In the genomic region with DNA sequence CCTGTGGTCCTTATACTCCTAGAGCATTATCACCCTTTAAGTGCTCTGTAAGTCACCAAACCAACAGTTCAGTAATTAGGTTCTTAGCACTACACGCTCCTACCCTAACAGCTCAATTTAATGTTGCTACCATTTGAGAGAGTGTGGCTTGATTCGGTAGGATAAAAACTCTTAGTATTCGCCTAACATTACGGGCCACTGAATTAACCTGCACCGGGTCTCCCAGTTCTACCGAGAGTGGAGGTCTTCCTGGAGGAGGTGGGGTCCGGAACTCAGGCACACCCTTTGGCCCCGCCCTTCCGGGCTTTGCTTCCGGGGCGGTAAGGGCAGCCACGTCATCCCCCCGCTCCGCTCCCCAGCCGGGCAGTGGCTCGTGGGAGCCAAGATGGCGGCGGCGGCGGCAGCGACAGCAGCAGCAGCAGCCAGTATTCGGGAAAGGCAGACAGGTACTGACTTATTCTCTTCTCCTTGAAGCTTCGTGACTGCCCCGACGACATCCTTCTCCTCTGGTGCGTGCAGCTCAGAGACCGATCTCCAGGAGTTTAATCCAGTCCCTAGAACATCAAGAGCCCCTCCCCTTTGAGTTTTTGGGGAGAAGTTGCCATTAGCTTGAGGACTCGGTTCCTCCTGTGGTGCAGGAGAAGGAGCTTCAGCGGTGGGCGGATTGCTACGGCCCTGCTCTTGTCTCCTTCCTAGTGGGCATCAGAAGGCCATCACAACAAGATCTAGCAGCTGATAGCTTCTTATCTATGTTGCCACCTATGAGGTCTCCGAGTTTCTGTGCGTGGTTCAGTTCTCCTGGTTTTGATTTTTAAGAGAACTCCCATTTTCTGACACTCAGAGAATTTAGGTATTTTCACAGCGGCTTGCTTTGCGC, we compare ENCODE assay signal across 1 cellular context.
TF ChIP-seq lines count a peak whose summit lies in the region.

A gene with protein sequence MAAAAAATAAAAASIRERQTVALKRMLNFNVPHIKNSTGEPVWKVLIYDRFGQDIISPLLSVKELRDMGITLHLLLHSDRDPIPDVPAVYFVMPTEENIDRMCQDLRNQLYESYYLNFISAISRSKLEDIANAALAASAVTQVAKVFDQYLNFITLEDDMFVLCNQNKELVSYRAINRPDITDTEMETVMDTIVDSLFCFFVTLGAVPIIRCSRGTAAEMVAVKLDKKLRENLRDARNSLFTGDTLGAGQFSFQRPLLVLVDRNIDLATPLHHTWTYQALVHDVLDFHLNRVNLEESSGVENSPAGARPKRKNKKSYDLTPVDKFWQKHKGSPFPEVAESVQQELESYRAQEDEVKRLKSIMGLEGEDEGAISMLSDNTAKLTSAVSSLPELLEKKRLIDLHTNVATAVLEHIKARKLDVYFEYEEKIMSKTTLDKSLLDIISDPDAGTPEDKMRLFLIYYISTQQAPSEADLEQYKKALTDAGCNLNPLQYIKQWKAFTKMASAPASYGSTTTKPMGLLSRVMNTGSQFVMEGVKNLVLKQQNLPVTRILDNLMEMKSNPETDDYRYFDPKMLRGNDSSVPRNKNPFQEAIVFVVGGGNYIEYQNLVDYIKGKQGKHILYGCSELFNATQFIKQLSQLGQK (plus strand): TSS at position 366 of the 877 bp plus-strand sequence. CDS start 20 bp downstream, at position 386.

TF ChIP-seq in K562, 482 proteins besides CTCF, POLR2A, EP300 and RAD21 (continued from another document and continues in another):
- no peak for TF ChIP-seq FOS (IDR thresholded peaks at IDR 0.05; ENCODE audit: extremely low read depth, insufficient read length)
- TF ChIP-seq ZNF143 (CRISPR knock-in tag; IDR thresholded peaks at IDR 0.05), result no peak
- TF ChIP-seq, protein P1, sequence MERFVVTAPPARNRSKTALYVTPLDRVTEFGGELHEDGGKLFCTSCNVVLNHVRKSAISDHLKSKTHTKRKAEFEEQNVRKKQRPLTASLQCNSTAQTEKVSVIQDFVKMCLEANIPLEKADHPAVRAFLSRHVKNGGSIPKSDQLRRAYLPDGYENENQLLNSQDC (CRISPR knock-in tag; IDR thresholded peaks at IDR 0.05), result no peak
- peak; percentile 90 for TF ChIP-seq GABPB1 (CRISPR knock-in tag; IDR thresholded peaks at IDR 0.05)
- TF ChIP-seq, protein P2, sequence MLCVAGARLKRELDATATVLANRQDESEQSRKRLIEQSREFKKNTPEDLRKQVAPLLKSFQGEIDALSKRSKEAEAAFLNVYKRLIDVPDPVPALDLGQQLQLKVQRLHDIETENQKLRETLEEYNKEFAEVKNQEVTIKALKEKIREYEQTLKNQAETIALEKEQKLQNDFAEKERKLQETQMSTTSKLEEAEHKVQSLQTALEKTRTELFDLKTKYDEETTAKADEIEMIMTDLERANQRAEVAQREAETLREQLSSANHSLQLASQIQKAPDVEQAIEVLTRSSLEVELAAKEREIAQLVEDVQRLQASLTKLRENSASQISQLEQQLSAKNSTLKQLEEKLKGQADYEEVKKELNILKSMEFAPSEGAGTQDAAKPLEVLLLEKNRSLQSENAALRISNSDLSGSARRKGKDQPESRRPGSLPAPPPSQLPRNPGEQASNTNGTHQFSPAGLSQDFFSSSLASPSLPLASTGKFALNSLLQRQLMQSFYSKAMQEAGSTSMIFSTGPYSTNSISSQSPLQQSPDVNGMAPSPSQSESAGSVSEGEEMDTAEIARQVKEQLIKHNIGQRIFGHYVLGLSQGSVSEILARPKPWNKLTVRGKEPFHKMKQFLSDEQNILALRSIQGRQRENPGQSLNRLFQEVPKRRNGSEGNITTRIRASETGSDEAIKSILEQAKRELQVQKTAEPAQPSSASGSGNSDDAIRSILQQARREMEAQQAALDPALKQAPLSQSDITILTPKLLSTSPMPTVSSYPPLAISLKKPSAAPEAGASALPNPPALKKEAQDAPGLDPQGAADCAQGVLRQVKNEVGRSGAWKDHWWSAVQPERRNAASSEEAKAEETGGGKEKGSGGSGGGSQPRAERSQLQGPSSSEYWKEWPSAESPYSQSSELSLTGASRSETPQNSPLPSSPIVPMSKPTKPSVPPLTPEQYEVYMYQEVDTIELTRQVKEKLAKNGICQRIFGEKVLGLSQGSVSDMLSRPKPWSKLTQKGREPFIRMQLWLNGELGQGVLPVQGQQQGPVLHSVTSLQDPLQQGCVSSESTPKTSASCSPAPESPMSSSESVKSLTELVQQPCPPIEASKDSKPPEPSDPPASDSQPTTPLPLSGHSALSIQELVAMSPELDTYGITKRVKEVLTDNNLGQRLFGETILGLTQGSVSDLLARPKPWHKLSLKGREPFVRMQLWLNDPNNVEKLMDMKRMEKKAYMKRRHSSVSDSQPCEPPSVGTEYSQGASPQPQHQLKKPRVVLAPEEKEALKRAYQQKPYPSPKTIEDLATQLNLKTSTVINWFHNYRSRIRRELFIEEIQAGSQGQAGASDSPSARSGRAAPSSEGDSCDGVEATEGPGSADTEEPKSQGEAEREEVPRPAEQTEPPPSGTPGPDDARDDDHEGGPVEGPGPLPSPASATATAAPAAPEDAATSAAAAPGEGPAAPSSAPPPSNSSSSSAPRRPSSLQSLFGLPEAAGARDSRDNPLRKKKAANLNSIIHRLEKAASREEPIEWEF (CRISPR knock-in tag; IDR thresholded peaks at IDR 0.05), result no peak
- no peak for TF ChIP-seq ZNF584 (CRISPR knock-in tag; IDR thresholded peaks at IDR 0.05; ENCODE audit: low read depth)
- no peak for TF ChIP-seq ZNF134 (CRISPR knock-in tag; conservative IDR thresholded peaks at IDR 0.05)
- TF ChIP-seq ZNF436 (CRISPR knock-in tag; IDR thresholded peaks at IDR 0.05), result peak; percentile 93
- no peak for TF ChIP-seq ZNF140 (CRISPR knock-in tag; IDR thresholded peaks at IDR 0.05)
- no peak for TF ChIP-seq SRF (CRISPR knock-in tag; IDR thresholded peaks at IDR 0.05)
- TF ChIP-seq ZNF239 (CRISPR knock-in tag; IDR thresholded peaks at IDR 0.05), result no peak
- TF ChIP-seq, protein P3, sequence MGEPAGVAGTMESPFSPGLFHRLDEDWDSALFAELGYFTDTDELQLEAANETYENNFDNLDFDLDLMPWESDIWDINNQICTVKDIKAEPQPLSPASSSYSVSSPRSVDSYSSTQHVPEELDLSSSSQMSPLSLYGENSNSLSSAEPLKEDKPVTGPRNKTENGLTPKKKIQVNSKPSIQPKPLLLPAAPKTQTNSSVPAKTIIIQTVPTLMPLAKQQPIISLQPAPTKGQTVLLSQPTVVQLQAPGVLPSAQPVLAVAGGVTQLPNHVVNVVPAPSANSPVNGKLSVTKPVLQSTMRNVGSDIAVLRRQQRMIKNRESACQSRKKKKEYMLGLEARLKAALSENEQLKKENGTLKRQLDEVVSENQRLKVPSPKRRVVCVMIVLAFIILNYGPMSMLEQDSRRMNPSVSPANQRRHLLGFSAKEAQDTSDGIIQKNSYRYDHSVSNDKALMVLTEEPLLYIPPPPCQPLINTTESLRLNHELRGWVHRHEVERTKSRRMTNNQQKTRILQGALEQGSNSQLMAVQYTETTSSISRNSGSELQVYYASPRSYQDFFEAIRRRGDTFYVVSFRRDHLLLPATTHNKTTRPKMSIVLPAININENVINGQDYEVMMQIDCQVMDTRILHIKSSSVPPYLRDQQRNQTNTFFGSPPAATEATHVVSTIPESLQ (CRISPR knock-in tag; IDR thresholded peaks at IDR 0.05), result no peak
- no peak for TF ChIP-seq ZNF263 (CRISPR knock-in tag; IDR thresholded peaks at IDR 0.05; ENCODE audit: borderline replicate concordance)
- TF ChIP-seq BRCA1 (IDR thresholded peaks at IDR 0.05), result no peak
- TF ChIP-seq BRCA1 (CRISPR knock-in tag; IDR thresholded peaks at IDR 0.05), result no peak
- no peak for TF ChIP-seq HEY1 (CRISPR knock-in tag; IDR thresholded peaks at IDR 0.05; ENCODE audit: borderline replicate concordance)
- TF ChIP-seq TARDBP (IDR thresholded peaks at IDR 0.05), result no peak
- TF ChIP-seq NFRKB (IDR thresholded peaks at IDR 0.05; ENCODE audit: low read depth), result peak; percentile 92
- TF ChIP-seq NEUROD1 (IDR thresholded peaks at IDR 0.05; ENCODE audit: borderline replicate concordance, low read depth, low read length, partially characterized antibody), result peak; percentile 26
- no peak for TF ChIP-seq ZNF311 (CRISPR knock-in tag; IDR thresholded peaks at IDR 0.05)
- TF ChIP-seq, protein P4, sequence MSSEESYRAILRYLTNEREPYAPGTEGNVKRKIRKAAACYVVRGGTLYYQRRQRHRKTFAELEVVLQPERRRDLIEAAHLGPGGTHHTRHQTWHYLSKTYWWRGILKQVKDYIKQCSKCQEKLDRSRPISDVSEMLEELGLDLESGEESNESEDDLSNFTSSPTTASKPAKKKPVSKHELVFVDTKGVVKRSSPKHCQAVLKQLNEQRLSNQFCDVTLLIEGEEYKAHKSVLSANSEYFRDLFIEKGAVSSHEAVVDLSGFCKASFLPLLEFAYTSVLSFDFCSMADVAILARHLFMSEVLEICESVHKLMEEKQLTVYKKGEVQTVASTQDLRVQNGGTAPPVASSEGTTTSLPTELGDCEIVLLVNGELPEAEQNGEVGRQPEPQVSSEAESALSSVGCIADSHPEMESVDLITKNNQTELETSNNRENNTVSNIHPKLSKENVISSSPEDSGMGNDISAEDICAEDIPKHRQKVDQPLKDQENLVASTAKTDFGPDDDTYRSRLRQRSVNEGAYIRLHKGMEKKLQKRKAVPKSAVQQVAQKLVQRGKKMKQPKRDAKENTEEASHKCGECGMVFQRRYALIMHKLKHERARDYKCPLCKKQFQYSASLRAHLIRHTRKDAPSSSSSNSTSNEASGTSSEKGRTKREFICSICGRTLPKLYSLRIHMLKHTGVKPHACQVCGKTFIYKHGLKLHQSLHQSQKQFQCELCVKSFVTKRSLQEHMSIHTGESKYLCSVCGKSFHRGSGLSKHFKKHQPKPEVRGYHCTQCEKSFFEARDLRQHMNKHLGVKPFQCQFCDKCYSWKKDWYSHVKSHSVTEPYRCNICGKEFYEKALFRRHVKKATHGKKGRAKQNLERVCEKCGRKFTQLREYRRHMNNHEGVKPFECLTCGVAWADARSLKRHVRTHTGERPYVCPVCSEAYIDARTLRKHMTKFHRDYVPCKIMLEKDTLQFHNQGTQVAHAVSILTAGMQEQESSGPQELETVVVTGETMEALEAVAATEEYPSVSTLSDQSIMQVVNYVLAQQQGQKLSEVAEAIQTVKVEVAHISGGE (CRISPR knock-in tag; IDR thresholded peaks at IDR 0.05), result peak; percentile 28 to 82 (median 29); a peak in 4 of 6 replicates
- TF ChIP-seq MCM5 (IDR thresholded peaks at IDR 0.05; ENCODE audit: low read depth), result no peak
- no peak for TF ChIP-seq RAD51 (IDR thresholded peaks at IDR 0.05; ENCODE audit: borderline replicate concordance, low read depth)
- TF ChIP-seq SRSF9 (IDR thresholded peaks at IDR 0.05; ENCODE audit: borderline replicate concordance, low read depth, low read length), result no peak
- TF ChIP-seq SAFB (IDR thresholded peaks at IDR 0.05; ENCODE audit: borderline replicate concordance, low read depth, low read length), result no peak
- TF ChIP-seq, protein P5, sequence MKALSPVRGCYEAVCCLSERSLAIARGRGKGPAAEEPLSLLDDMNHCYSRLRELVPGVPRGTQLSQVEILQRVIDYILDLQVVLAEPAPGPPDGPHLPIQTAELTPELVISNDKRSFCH (CRISPR knock-in tag; IDR thresholded peaks at IDR 0.05), result no peak
- TF ChIP-seq, protein P5 (tag; IDR thresholded peaks at IDR 0.05), result no peak
- TF ChIP-seq HDAC3 (IDR thresholded peaks at IDR 0.05; ENCODE audit: borderline replicate concordance, partially characterized antibody), result no peak
- no peak for TF ChIP-seq EGR1 (conservative IDR thresholded peaks at IDR 0.05)
- no peak for TF ChIP-seq COPS2 (conservative IDR thresholded peaks at IDR 0.05)
- TF ChIP-seq, protein P6, sequence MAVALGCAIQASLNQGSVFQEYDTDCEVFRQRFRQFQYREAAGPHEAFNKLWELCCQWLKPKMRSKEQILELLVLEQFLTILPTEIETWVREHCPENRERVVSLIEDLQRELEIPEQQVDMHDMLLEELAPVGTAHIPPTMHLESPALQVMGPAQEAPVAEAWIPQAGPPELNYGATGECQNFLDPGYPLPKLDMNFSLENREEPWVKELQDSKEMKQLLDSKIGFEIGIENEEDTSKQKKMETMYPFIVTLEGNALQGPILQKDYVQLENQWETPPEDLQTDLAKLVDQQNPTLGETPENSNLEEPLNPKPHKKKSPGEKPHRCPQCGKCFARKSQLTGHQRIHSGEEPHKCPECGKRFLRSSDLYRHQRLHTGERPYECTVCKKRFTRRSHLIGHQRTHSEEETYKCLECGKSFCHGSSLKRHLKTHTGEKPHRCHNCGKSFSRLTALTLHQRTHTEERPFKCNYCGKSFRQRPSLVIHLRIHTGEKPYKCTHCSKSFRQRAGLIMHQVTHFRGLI (CRISPR knock-in tag; IDR thresholded peaks at IDR 0.05), result no peak
- TF ChIP-seq, protein P7, sequence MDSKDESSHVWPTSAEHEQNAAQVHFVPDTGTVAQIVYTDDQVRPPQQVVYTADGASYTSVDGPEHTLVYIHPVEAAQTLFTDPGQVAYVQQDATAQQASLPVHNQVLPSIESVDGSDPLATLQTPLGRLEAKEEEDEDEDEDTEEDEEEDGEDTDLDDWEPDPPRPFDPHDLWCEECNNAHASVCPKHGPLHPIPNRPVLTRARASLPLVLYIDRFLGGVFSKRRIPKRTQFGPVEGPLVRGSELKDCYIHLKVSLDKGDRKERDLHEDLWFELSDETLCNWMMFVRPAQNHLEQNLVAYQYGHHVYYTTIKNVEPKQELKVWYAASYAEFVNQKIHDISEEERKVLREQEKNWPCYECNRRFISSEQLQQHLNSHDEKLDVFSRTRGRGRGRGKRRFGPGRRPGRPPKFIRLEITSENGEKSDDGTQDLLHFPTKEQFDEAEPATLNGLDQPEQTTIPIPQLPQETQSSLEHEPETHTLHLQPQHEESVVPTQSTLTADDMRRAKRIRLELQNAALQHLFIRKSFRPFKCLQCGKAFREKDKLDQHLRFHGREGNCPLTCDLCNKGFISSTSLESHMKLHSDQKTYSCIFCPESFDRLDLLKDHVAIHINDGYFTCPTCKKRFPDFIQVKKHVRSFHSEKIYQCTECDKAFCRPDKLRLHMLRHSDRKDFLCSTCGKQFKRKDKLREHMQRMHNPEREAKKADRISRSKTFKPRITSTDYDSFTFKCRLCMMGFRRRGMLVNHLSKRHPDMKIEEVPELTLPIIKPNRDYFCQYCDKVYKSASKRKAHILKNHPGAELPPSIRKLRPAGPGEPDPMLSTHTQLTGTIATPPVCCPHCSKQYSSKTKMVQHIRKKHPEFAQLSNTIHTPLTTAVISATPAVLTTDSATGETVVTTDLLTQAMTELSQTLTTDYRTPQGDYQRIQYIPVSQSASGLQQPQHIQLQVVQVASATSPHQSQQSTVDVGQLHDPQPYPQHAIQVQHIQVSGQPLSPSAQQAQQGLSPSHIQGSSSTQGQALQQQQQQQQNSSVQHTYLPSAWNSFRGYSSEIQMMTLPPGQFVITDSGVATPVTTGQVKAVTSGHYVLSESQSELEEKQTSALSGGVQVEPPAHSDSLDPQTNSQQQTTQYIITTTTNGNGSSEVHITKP (IDR thresholded peaks at IDR 0.05; ENCODE audit: partially characterized antibody), result no peak
- TF ChIP-seq TFAM (CRISPR knock-in tag; conservative IDR thresholded peaks at IDR 0.05), result no peak
- TF ChIP-seq, protein P8, sequence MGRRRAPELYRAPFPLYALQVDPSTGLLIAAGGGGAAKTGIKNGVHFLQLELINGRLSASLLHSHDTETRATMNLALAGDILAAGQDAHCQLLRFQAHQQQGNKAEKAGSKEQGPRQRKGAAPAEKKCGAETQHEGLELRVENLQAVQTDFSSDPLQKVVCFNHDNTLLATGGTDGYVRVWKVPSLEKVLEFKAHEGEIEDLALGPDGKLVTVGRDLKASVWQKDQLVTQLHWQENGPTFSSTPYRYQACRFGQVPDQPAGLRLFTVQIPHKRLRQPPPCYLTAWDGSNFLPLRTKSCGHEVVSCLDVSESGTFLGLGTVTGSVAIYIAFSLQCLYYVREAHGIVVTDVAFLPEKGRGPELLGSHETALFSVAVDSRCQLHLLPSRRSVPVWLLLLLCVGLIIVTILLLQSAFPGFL (CRISPR knock-in tag; IDR thresholded peaks at IDR 0.05), result no peak
- peak; percentile 64; the same call in 1 of the 2 replicates for TF ChIP-seq ZNF589 (CRISPR knock-in tag; IDR thresholded peaks at IDR 0.05; ENCODE audit: low read depth)
- no peak for TF ChIP-seq STAT5A (IDR thresholded peaks at IDR 0.05; ENCODE audit: borderline replicate concordance, low read length)
- TF ChIP-seq KDM4B (IDR thresholded peaks at IDR 0.05; ENCODE audit: borderline replicate concordance in 2 of 2, low read depth in 1 of 2), result peak in 1 of 2 experiments; percentile 78; a peak in 1 of 4 replicates
- no peak for TF ChIP-seq TRIM24 (IDR thresholded peaks at IDR 0.05)
